Comparison of ENCODE assay signal across 9 cellular contexts in genomic region chr21:20998456-20998789, GRCh38. TPM values are rescaled to one million over a fixed set of nuclear protein-coding genes. Genes with fewer than 3 reads are reported as not detected.
A peak's percentile ranks its signal among the peaks of the same experiment; 100 is the strongest.
DNase-seq lines count a peak whose midpoint lies in the region; ATAC-seq and TF ChIP-seq lines count a peak whose summit lies in the region.
"Had no signal": no experiment of that assay in that cellular context is flagged by ENCODE, and none has a peak within 500 bp of the region (broad histone marks: within the 10 kb centered on the region; RNA-seq: fewer than 3 reads in every experiment).

No MANE protein-coding gene starts in this region.

- no peak for TF ChIP-seq CTCF in left ventricle myocardium inferior (IDR thresholded peaks at IDR 0.05; ENCODE audit: borderline replicate concordance)

- H3K4me1 Mint-ChIP-seq in T-cell, result peaks cover 16% of the 10 kb centered on the region in 3 donors

- peak overlapping the region; percentile 63 for H3K27ac ChIP-seq in left ventricle myocardium inferior (replicated peaks)
- peak overlapping the region in 6 of 21 experiments; percentile 33 to 64 (median 48) for H3K27ac ChIP-seq in skin epidermis

- H3K4me3 ChIP-seq in left ventricle myocardium inferior, result peak overlapping the region; percentile 73
- peak overlapping the region; percentile 28 to 52 (median 38) for H3K4me3 ChIP-seq in skin epidermis

- H3K36me3 ChIP-seq in left ventricle myocardium inferior, result no peaks in the 10 kb centered on the region

- peaks cover 25% of the 10 kb centered on the region for H3K4me1 ChIP-seq in left ventricle myocardium inferior

- H3K9me3 Mint-ChIP-seq in T-cell, result no peaks in the 10 kb centered on the region

- ATAC-seq in T-cell (replicated peaks in 1 of 4) (peak in 3 of 4 experiments; percentile 8 to 44 (median 17)), HG03521 (IDR thresholded peaks at IDR 0.05; ENCODE audit: unreplicated experiment) (no peak), HG03378 (IDR thresholded peaks at IDR 0.05; ENCODE audit: unreplicated experiment) (no peak)

- H3K27me3 Mint-ChIP-seq in T-cell, result peaks cover 9 to 42% of the 10 kb centered on the region in 2 donors

- H3K27ac Mint-ChIP-seq in T-cell, result no peak overlapping the region

- intact Hi-C loops in left ventricle myocardium inferior (cut with micrococcal nuclease), result no loop called here

- no peaks in the 10 kb centered on the region for H3K9me3 ChIP-seq in left ventricle myocardium inferior (replicated peaks)

- peaks cover 50% of the 10 kb centered on the region for H3K27me3 ChIP-seq in left ventricle myocardium inferior (ENCODE audit: low read depth)

- DNase-seq in NCI-H2107 treated with DMSO at 0.1 percent for 48 hours (lab: John Stamatoyannopoulos, UW; ENCODE audit: unreplicated experiment) (peak; percentile 35), NCI-H2107 (lab: John Stamatoyannopoulos, UW) (no peak), T-cell (no peak), left ventricle myocardium inferior (no peak), kidney glomerular epithelial cell (lab: John Stamatoyannopoulos, UW) (no peak)
- DNase-seq: DND-41 had no signal

- H3K4me3 Mint-ChIP-seq in T-cell, result peak overlapping the region; percentile 62 to 75 (median 74)

- no peaks in the 10 kb centered on the region for H3K36me3 Mint-ChIP-seq in T-cell

- CTCF ChIA-PET in T-cell (lab: Charles Lee), result no interaction called here

- POLR2A ChIA-PET in T-cell (lab: Charles Lee), result interaction anchor here in 1 of 2 donors (0.6 kb wide), 1 partner anchor 206 kb away, joined by 3 read pairs; no protein-coding TSS in a partner anchor

RNA-seq across cellular contexts. Expression of gene NCAM2, which starts 0.2 kb away (rescaled TPM):
- total RNA-seq in T-cell (under 1 TPM in 2 of 5 donors, not detected in 3; 0.41 to 0.46 TPM), left ventricle myocardium inferior (4.4 TPM)

Comparison
In these comparisons a context has a peak if more than half of its experiments do, and no peak if none do; other contexts are left out.
1. ATAC-seq: peak in T-cell (3 of 4); none in HG03521 (single experiment) and HG03378 (single experiment).